In the genomic region with DNA sequence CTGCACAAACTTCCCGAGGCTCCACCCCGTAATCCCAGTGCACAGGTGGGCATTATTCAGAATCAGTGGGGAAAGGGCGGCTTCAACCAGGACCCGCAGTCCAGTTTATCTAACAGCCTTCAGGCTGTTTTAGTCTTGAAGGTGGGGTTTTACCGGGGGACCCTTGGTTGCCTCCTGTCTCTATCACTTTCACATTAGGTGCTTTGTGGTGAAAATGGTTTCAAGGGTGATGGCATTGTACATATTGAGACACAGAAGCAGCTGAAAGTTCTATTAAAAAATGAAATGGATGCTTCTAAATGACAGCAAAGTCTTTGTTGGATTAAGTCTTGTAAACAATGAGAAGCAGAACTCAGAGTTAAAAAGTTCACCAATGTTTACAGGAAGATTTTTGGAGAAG, we compare ENCODE assay signal across 6 cellular contexts. TPM values are rescaled to one million over a fixed set of nuclear protein-coding genes. Genes with fewer than 3 reads are reported as not detected.
A peak's percentile ranks its signal among the peaks of the same experiment; 100 is the strongest.
DNase-seq lines count a peak whose midpoint lies in the region; ATAC-seq, FAIRE-seq and TF ChIP-seq lines count a peak whose summit lies in the region.
"Not testable (repeated sequence)": the region's sequence is repeated elsewhere in the genome, so short reads cannot be mapped to it uniquely, and the experiment has no call there.

No MANE protein-coding gene starts in this region.

- H3F3A ChIP-seq in MM.1S (ENCODE audit: insufficient read depth, low read length), result not testable (repeated sequence)

- not testable (repeated sequence) for H3K27me3 ChIP-seq in MM.1S (replicated peaks; ENCODE audit: insufficient read depth, low read length); GM12878 (replicated peaks in 1 of 2; ENCODE audit: control insufficient read depth in 2 of 2, insufficient read depth in 2 of 2, low read length in 1 of 2)

- SMC1A ChIA-PET in GM12878 (lab: Charles Lee; ENCODE audit: uncharacterized antibody, unreplicated experiment), result not testable (repeated sequence)

- RAD21 ChIA-PET in GM12878 (lab: Charles Lee; ENCODE audit: unreplicated experiment), result not testable (repeated sequence)

- CTCF ChIA-PET in activated CD8-positive, alpha-beta T cell treated with anti-CD3 and anti-CD28 coated beads for 36 hours (lab: Charles Lee), result not testable (repeated sequence)
- CTCF ChIA-PET in GM12878 (lab: Yijun Ruan, JAX), result interaction anchor here (0.6 kb wide), 1 partner anchor 64 kb away, joined by 3 read pairs; no protein-coding TSS in a partner anchor

- not testable (repeated sequence) for H3K79me2 ChIP-seq in MM.1S (ENCODE audit: low read length); GM12878 (ENCODE audit: control insufficient read depth, insufficient read depth, low read length)

- TF ChIP-seq POLR2A in GM12878 (IDR thresholded peaks at IDR 0.05; ENCODE audit: low read depth, low read length), result not testable (repeated sequence)

- DNase-seq in GM10266 (ENCODE audit: extremely low spot score) (peak; percentile 10), GM13977 (ENCODE audit: low spot score) (peak; percentile 13), GM19238 (ENCODE audit: insufficient read length, low spot score) (peak; percentile 7), MM.1S (peak; percentile 19), GM12878 (ENCODE audit: low read depth, low spot score) (peak; percentile 2)
- DNase-seq in activated CD8-positive, alpha-beta T cell treated with anti-CD3 and anti-CD28 coated beads for 36 hours, result peak; percentile 7

- H3K9ac ChIP-seq in MM.1S (ENCODE audit: low read length); GM12878 (ENCODE audit: control insufficient read depth, insufficient read depth, low read length): not testable (repeated sequence)

- intact Hi-C loops in activated CD8-positive, alpha-beta T cell treated with anti-CD3 and anti-CD28 coated beads for 36 hours (cut with micrococcal nuclease); GM12878 (cut with micrococcal nuclease; ENCODE audit: unreplicated experiment): not testable (repeated sequence)

- H3K4me1 Mint-ChIP-seq in activated CD8-positive, alpha-beta T cell treated with anti-CD3 and anti-CD28 coated beads for 36 hours (ENCODE audit: low read depth), result not testable (repeated sequence)

- not testable (repeated sequence) for H3K4me3 Mint-ChIP-seq in activated CD8-positive, alpha-beta T cell treated with anti-CD3 and anti-CD28 coated beads for 36 hours

- H2AFZ ChIP-seq in MM.1S (ENCODE audit: low read length); GM12878 (ENCODE audit: control insufficient read depth, low read depth, low read length): not testable (repeated sequence)

- BruUV-seq in GM12878 (replicated peaks; lab: Mats Ljungman, UMichigan), result not testable (repeated sequence)

- POLR2A ChIA-PET in activated CD8-positive, alpha-beta T cell treated with anti-CD3 and anti-CD28 coated beads for 36 hours (lab: Charles Lee), result not testable (repeated sequence)
- POLR2A ChIA-PET in GM12878 (lab: Charles Lee), result interaction anchor here (0.5 kb wide), 1 partner anchor 138 kb away, joined by 3 read pairs; no protein-coding TSS in a partner anchor

- not testable (repeated sequence) for H4K20me1 ChIP-seq in MM.1S (ENCODE audit: insufficient read depth, low read length); GM12878 (ENCODE audit: control insufficient read depth, insufficient read depth)

- H3K4me1 ChIP-seq in MM.1S (ENCODE audit: low read length); GM12878 (ENCODE audit: control insufficient read depth, insufficient read depth, low read length): not testable (repeated sequence)

- not testable (repeated sequence) for ATAC-seq in activated CD8-positive, alpha-beta T cell treated with anti-CD3 and anti-CD28 coated beads for 36 hours
- peak; percentile 49; the same call in 2 of the 3 replicates for ATAC-seq in GM12878

- not testable (repeated sequence) for TF ChIP-seq EP300 in GM12878 (IDR thresholded peaks at IDR 0.05; ENCODE audit: borderline replicate concordance in 1 of 2, control insufficient read depth in 1 of 2, low read depth in 2 of 2, low read length in 2 of 2)

- H3K36me3 Mint-ChIP-seq in activated CD8-positive, alpha-beta T cell treated with anti-CD3 and anti-CD28 coated beads for 36 hours (ENCODE audit: low read depth), result not testable (repeated sequence)

- in situ Hi-C loops in GM13977 (cut with MboI; ENCODE audit: low pct_unique_long_range_greater_than_20kb, low sequenced_read_pairs, unreplicated experiment); GM12878 (cut with MboI): not testable (repeated sequence)

- not testable (repeated sequence) for H3K27ac ChIP-seq in MM.1S (ENCODE audit: low read length); GM12878 (ENCODE audit: control insufficient read depth, insufficient read depth)

- WGBS in GM12878 (ENCODE audit: insufficient coverage, insufficient replicate concordance, low lambda C conversion rate, missing lambda C conversion rate), result 85% methylated on average over 5 of the region's 5 CpGs

- H3K9me2 ChIP-seq in MM.1S (replicated peaks; ENCODE audit: insufficient read depth, low read length), result not testable (repeated sequence)

- TF ChIP-seq RAD21 in GM12878 (IDR thresholded peaks at IDR 0.05; ENCODE audit: insufficient read depth, low read depth, low read length), result not testable (repeated sequence)

- H3K36me3 ChIP-seq in MM.1S (replicated peaks; ENCODE audit: insufficient read depth, low read length); GM12878 (ENCODE audit: control insufficient read depth in 2 of 2, insufficient read depth in 2 of 2, low read length in 1 of 2): not testable (repeated sequence)

- TF ChIP-seq CTCF in GM10266 (IDR thresholded peaks at IDR 0.05; ENCODE audit: control insufficient read depth, insufficient read depth, low read depth, missing control alignments); GM13977 (IDR thresholded peaks at IDR 0.05; ENCODE audit: extremely low read depth, insufficient read depth, missing control alignments); MM.1S (IDR thresholded peaks at IDR 0.05; ENCODE audit: low read length); activated CD8-positive, alpha-beta T cell treated with anti-CD3 and anti-CD28 coated beads for 36 hours (IDR thresholded peaks at IDR 0.05); GM12878 (IDR thresholded peaks at IDR 0.05 in 2 of 3, conservative IDR thresholded peaks at IDR 0.05 in 1 of 3; ENCODE audit: control insufficient read depth in 2 of 3, extremely low read depth in 1 of 3, insufficient read depth in 1 of 3, low read depth in 3 of 3, low read length in 3 of 3): not testable (repeated sequence)

- H3K9me3 ChIP-seq in MM.1S (replicated peaks; ENCODE audit: insufficient read depth, low read length); GM12878 (replicated peaks; ENCODE audit: control insufficient read depth, insufficient read depth, low read length): not testable (repeated sequence)

- not testable (repeated sequence) for H3K27me3 Mint-ChIP-seq in activated CD8-positive, alpha-beta T cell treated with anti-CD3 and anti-CD28 coated beads for 36 hours

- not testable (repeated sequence) for H3K4me2 ChIP-seq in MM.1S (ENCODE audit: low read depth, low read length); GM12878 (ENCODE audit: control insufficient read depth, insufficient read depth)

- not testable (repeated sequence) for H3K9me3 Mint-ChIP-seq in activated CD8-positive, alpha-beta T cell treated with anti-CD3 and anti-CD28 coated beads for 36 hours

- not testable (repeated sequence) for FAIRE-seq in GM12878 (lab: Jason Lieb, UNC)

- not testable (repeated sequence) for H3K27ac Mint-ChIP-seq in activated CD8-positive, alpha-beta T cell treated with anti-CD3 and anti-CD28 coated beads for 36 hours

- H3K4me3 ChIP-seq in MM.1S (ENCODE audit: low read length), result not testable (repeated sequence)
- H3K4me3 ChIP-seq in GM12878, result peak overlapping the region; percentile 22; the same call in 1 of the 2 replicates

TF ChIP-seq in GM12878, 131 proteins besides CTCF, POLR2A, EP300 and RAD21:
- TF ChIP-seq YY1 (IDR thresholded peaks at IDR 0.05; ENCODE audit: low read depth, low read length), result 0 out of 2 replicates have a peak, but pooled peaks have one; percentile 21
- 0 out of 2 replicates have a peak, but pooled peaks have one; percentile 11 for TF ChIP-seq JUNB (IDR thresholded peaks at IDR 0.05)
- TF ChIP-seq RUNX3 (IDR thresholded peaks at IDR 0.05; ENCODE audit: low read length), result peak; percentile 71

RNA-seq across cellular contexts. Expression of gene CISD2, which starts 27.8 kb away (rescaled TPM):
- total RNA-seq in activated CD8-positive, alpha-beta T cell treated with anti-CD3 and anti-CD28 coated beads for 36 hours, result 10 to 100 TPM; 31.1 to 32.3 TPM
- total RNA-seq in GM12878 (2013; cell fraction: nucleolus; rRNA removed), result 8.6 and 10.1 TPM in 2 replicates
- 33.4 and 39.6 TPM in 2 replicates for total RNA-seq in GM12878 (2014; rRNA removed)
- total RNA-seq in GM12878 (2014; rRNA removed; fragmentation: Illumina TruSeq; extraction: Trizol), result 34.0 and 35.4 TPM in 2 replicates
- total RNA-seq in GM12878 (2021), result 29.1 and 31.7 TPM in 2 replicates
- 11.5 TPM for polyA plus RNA-seq in GM12878 (2011; ENCODE audit: low read depth)
- polyA plus RNA-seq in GM12878 (2011; rRNA removed), result 42.4 and 75.5 TPM in 2 replicates
- 15.0 and 23.2 TPM in 2 replicates for polyA plus RNA-seq in GM12878 (2011; cell fraction: cytosol; rRNA removed)
- 10.7 and 11.9 TPM in 2 replicates for polyA plus RNA-seq in GM12878 (2011; cell fraction: nucleus; rRNA removed)
- polyA plus RNA-seq in GM12878 (2012), result 29.2 and 31.4 TPM in 2 replicates
- polyA plus RNA-seq in GM12878 (2014; fragmentation: Illumina TruSeq; extraction: Trizol), result 31.4 and 36.2 TPM in 2 replicates
- polyA plus RNA-seq in GM12878 (2014; fragmentation: Nextera tagmentation; extraction: Ambion mirVana), result 10 to 100 TPM; 52.3 to 55.9 TPM
- polyA plus RNA-seq in GM12878 (2014; rRNA removed), result 28.6 and 29.5 TPM in 2 replicates
- 100 to 1,000 TPM; 128 to 132 TPM for polyA plus RNA-seq in GM12878 (2016; fragmentation: Nextera tagmentation; extraction: Ambion mirVana)
- 12.0 and 13.4 TPM in 2 replicates for polyA minus RNA-seq in GM12878 (2011; rRNA and poly(A)+ RNA removed)
- polyA minus RNA-seq in GM12878 (2011; cell fraction: cytosol; rRNA and poly(A)+ RNA removed), result 5.3 and 11.3 TPM in 2 replicates
- 3.0 and 4.2 TPM in 2 replicates for polyA minus RNA-seq in GM12878 (2011; cell fraction: nucleus; rRNA and poly(A)+ RNA removed)
